8 cellular contexts compared by ENCODE assay signal in the genomic region with DNA sequence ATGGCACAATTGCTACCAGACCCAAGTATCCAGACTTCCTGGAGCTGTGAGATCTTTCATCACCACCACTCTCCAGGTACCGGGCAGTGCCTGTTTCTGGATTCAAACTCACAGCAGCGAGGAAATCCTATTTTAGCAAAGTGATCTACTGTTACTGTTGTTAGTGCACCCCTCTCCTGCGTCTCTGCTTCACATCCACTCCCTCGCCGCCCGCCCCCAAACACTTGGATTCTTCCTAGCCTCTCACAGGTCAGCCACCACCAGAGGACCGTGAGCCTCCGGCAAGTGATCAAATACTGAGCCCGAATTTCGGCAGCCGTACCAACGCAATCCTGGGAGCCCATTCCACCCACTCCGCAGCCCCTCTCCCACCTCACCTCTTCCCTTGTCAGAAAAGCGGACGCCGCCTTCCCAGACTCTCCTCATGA. TPM values are rescaled to one million over a fixed set of nuclear protein-coding genes. Genes with fewer than 3 reads are reported as not detected.
DNase-seq lines count a peak whose midpoint lies in the region; ATAC-seq and TF ChIP-seq lines count a peak whose summit lies in the region.

No MANE protein-coding gene starts in this region.

- ATAC-seq in HG02759 (IDR thresholded peaks at IDR 0.05; ENCODE audit: unreplicated experiment): peak; percentile 47

- intact Hi-C loops in lower leg skin (cut with DNase I; ENCODE audit: low total_unique reads): no loop called here

- no peak for TF ChIP-seq CTCF in lower leg skin (IDR thresholded peaks at IDR 0.05)

- peak overlapping the region; percentile 68 for H3K4me3 ChIP-seq in lower leg skin (ENCODE audit: low read depth, poor library complexity, severe bottlenecking)

- no peak for TF ChIP-seq POLR2A in lower leg skin (IDR thresholded peaks at IDR 0.05)

- DNase-seq in activated effector memory CD4-positive, alpha-beta T cell treated with anti-CD3 and anti-CD28 coated beads, Interleukin-2, amount 50 U/mL, for 16 hours: peak; percentile 84
- no peak for DNase-seq in activated effector memory CD4-positive, alpha-beta T cell treated with Interleukin-2 at 50 U/mL for 16 hours
- DNase-seq in NCI-H146 (lab: John Stamatoyannopoulos, UW) (peak; percentile 85), dermis microvascular lymphatic vessel endothelial cell (ENCODE audit: low read depth in 2 of 2) (peak; percentile 15 to 72), lower leg skin (ENCODE audit: low spot score in 2 of 2) (peak; percentile 42 to 93)
- peak; percentile 57 for DNase-seq in activated CD4-positive, CD25-positive, alpha-beta regulatory T cell treated with anti-CD3 and anti-CD28 coated beads, Interleukin-2, amount 50 U/mL, for 72 hours
- DNase-seq in stimulated activated CD4-positive, alpha-beta T cell treated with anti-CD3 and anti-CD28 coated beads, TNF-alpha, amount 100 ng/mL, for 24 hours (ENCODE audit: low read depth in 3 of 3): peak; percentile 16 to 52 (median 19)

- WGBS in lower leg skin, 2 donors: 0 to 1% methylated on average over 16 of the region's 16 CpGs

RNA-seq across cellular contexts. Expression of a gene that starts 0.5 kb away (rescaled TPM):
- total RNA-seq in dermis microvascular lymphatic vessel endothelial cell (7.0 and 8.3 TPM in 2 replicates), lower leg skin (1 to 10 TPM; 2.1 to 6.0 (median 4.0) TPM)

RNA-seq across cellular contexts. Expression of a gene that starts 0.6 kb away (rescaled TPM):
- total RNA-seq in dermis microvascular lymphatic vessel endothelial cell: 6.8 and 20.8 TPM in 2 replicates
- 1 to 10 TPM in 2 of 4 donors, under 1 TPM in 2; 0.29 to 2.4 (median 1.4) TPM for total RNA-seq in lower leg skin
